In the genomic region with DNA sequence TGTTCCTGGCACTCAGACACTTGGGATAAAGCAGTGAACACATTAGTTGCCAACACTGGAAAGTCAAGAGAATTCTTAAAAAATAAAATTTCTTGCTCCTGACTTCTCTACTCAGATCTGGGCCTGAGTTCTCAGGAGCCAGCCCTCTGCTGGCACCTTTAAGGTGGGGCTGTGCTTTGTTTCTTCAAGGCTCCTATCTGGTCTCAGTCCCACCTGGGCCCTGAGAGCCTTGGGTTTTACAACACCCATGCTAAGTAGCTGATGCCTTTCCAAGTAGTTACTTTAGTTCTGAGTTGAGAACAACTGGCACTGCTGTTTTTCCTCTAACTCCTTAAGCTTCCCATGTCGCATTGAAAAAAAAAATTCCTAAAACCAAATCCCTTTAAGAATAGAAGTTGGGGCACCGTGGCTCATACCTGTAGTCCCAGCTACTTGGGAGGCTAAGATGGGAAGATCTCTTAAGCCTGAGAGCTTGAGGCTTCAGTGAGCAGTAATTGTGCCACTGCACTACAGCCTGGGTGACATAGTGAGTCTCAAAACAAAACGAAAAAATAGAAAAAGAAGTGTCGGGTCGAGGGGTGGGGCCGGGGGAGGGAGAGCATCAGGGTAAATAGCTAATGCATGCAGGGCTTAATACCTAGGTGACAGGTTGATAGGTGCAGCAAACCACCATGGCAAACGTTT, we compare ENCODE assay signal across 28 cellular contexts. TPM values are rescaled to one million over a fixed set of nuclear protein-coding genes. Genes with fewer than 3 reads are reported as not detected.
DNase-seq lines count a peak whose midpoint lies in the region; ATAC-seq and TF ChIP-seq lines count a peak whose summit lies in the region.
"Had no signal": no experiment of that assay in that cellular context is flagged by ENCODE, and none has a peak within 500 bp of the region (broad histone marks: within the 10 kb centered on the region; RNA-seq: fewer than 3 reads in every experiment).

No MANE protein-coding gene starts in this region.

- H3K4me1 ChIP-seq in PC-3 (ENCODE audit: insufficient read depth, low read length) (peaks cover 33% of the 10 kb centered on the region), left lung (peaks cover 3 to 24% of the 10 kb centered on the region in 2 donors), upper lobe of left lung (peaks cover 10 to 30% (median 24%) of the 10 kb centered on the region in 4 donors)
- H3K4me1 ChIP-seq: testis had no signal

- H3K9me2 ChIP-seq in PC-3 (replicated peaks; ENCODE audit: low read length) = no peaks in the 10 kb centered on the region

- BruUV-seq in PC-3 (replicated peaks; lab: Mats Ljungman, UMichigan) = no TSS peak

- POLR2A ChIA-PET in PC-3 (lab: Charles Lee; ENCODE audit: unreplicated experiment) = no interaction called here

- peaks cover 11% of the 10 kb centered on the region; the same call in 1 of the 2 replicates for H3K79me2 ChIP-seq in PC-3 (ENCODE audit: low read length)

- H3K4me2 ChIP-seq in PC-3 (ENCODE audit: low read length) = peak overlapping the region; percentile 47
- H3K4me2 ChIP-seq: smooth muscle cell had no signal

- no peak for DNase-seq in PC-3
- no peak for DNase-seq in left lung
- DNase-seq in upper lobe of left lung = no peak
- no peak for DNase-seq in NCI-H2196 treated with DMSO at 0.1 percent for 48 hours (lab: John Stamatoyannopoulos, UW; ENCODE audit: unreplicated experiment)
- no peak for DNase-seq in omental fat pad (ENCODE audit: low spot score)
- DNase-seq: activated CD4-positive, alpha-beta T cell treated with anti-CD3 and anti-CD28 coated beads for 36 hours; activated CD8-positive, alpha-beta memory T cell treated with anti-CD3 and anti-CD28 coated beads for 24 hours; activated gamma-delta T cell; activated naive CD8-positive, alpha-beta T cell treated with anti-CD3 and anti-CD28 coated beads, Interleukin-2, amount 50 U/mL, for 24 hours; activated T-cell treated with anti-CD3 and anti-CD28 coated beads, Interleukin-2, amount 50 U/mL, for 1 hour; CD8-positive, alpha-beta T cell; effector CD8-positive, alpha-beta T cell; erythroblast; H7; head of caudate nucleus; naive thymus-derived CD4-positive, alpha-beta T cell; NCI-H1417 treated with DMSO at 0.1 percent for 48 hours; NCI-H2081 treated with DMSO at 0.1 percent for 48 hours; NCI-H510A; testis had no signal

- H3K27me3 ChIP-seq in PC-3 (ENCODE audit: low read length) (no peaks in the 10 kb centered on the region), left lung (no peaks in the 10 kb centered on the region), upper lobe of left lung (no peaks in the 10 kb centered on the region)
- H3K27me3 ChIP-seq: testis had no signal

- H3K4me3 ChIP-seq in PC-3 (ENCODE audit: low read length) (no peak overlapping the region), left lung (no peak overlapping the region), upper lobe of left lung (peak overlapping the region in 1 of 4 donors; percentile 4)
- H3K4me3 ChIP-seq: smooth muscle cell, testis had no signal

- no peaks in the 10 kb centered on the region; the same call in 1 of the 2 replicates for H3K36me3 ChIP-seq in PC-3 (ENCODE audit: low read depth, low read length)
- no peaks in the 10 kb centered on the region for H3K36me3 ChIP-seq in left lung
- H3K36me3 ChIP-seq in upper lobe of left lung = no peaks in the 10 kb centered on the region

- H3K9ac ChIP-seq in PC-3 (ENCODE audit: low read length) = no peak overlapping the region

- no peak for TF ChIP-seq POLR2A in upper lobe of left lung (IDR thresholded peaks at IDR 0.05)

- no peaks in the 10 kb centered on the region for H3F3A ChIP-seq in PC-3 (ENCODE audit: low read length, unreplicated experiment)

- WGBS in upper lobe of left lung, 2 donors = 54% methylated on average over 7 of the region's 7 CpGs

- H2AFZ ChIP-seq in PC-3 (ENCODE audit: low read length) = no peak overlapping the region

- H3K9me3 ChIP-seq in PC-3 (ENCODE audit: low read length) = no peaks in the 10 kb centered on the region
- no peaks in the 10 kb centered on the region for H3K9me3 ChIP-seq in left lung
- H3K9me3 ChIP-seq in upper lobe of left lung = no peaks in the 10 kb centered on the region
- H3K9me3 ChIP-seq: testis had no signal

- peak; percentile 19 for ATAC-seq in GM21723 (IDR thresholded peaks at IDR 0.05; ENCODE audit: unreplicated experiment)
- ATAC-seq in PC-3 = peak; percentile 8; the same call in 1 of the 2 replicates
- peak; percentile 23 for ATAC-seq in left lung
- ATAC-seq in upper lobe of left lung (ENCODE audit: low FRiP score in 2 of 2) = no peak
- ATAC-seq in GM21825 (IDR thresholded peaks at IDR 0.05; ENCODE audit: unreplicated experiment) = no peak
- ATAC-seq in omental fat pad (ENCODE audit: low FRiP score) = no peak
- ATAC-seq: activated CD4-positive, alpha-beta T cell treated with anti-CD3 and anti-CD28 coated beads for 36 hours; activated naive CD8-positive, alpha-beta T cell treated with anti-CD3 and anti-CD28 coated beads, Interleukin-2, amount 50 U/mL, for 24 hours; CD8-positive, alpha-beta T cell; HepG2; naive thymus-derived CD4-positive, alpha-beta T cell had no signal

- TF ChIP-seq CTCF in PC-3 (conservative IDR thresholded peaks at IDR 0.05; ENCODE audit: low read depth, low read length) (no peak), left lung (IDR thresholded peaks at IDR 0.05) (no peak), upper lobe of left lung (IDR thresholded peaks at IDR 0.05) (no peak), omental fat pad (IDR thresholded peaks at IDR 0.05) (no peak)

- H4K20me1 ChIP-seq in PC-3 (ENCODE audit: low read length) = no peaks in the 10 kb centered on the region

- H3K27ac ChIP-seq in PC-3 (ENCODE audit: low read length) (0 out of 2 replicates have a peak overlapping the region, but pooled peaks have one; percentile 7), left lung (peak overlapping the region; percentile 36 to 55), upper lobe of left lung (peak overlapping the region in 3 of 4 donors; percentile 27 to 69 (median 67))
- H3K27ac ChIP-seq: HL-60, testis had no signal

- CTCF ChIA-PET in PC-3 (lab: Charles Lee) = no interaction called here

- intact Hi-C loops in PC-3 (cut with micrococcal nuclease) = no loop called here
- intact Hi-C loops in left lung (cut with DNase I) = no loop called here

- TF ChIP-seq EP300 in upper lobe of left lung (IDR thresholded peaks at IDR 0.05) = no peak

RNA-seq across cellular contexts. Expression of a gene that starts 16.6 kb away (rescaled TPM):
- not detected in 2 replicates for total RNA-seq in PC-3 (2014; rRNA removed)
- total RNA-seq in left lung = under 1 TPM; 0.17 to 0.21 TPM
- total RNA-seq in upper lobe of left lung = under 1 TPM in 4 of 6 donors, not detected in 2; 0.13 to 0.30 (median 0.21) TPM
- total RNA-seq in omental fat pad = not detected
- total RNA-seq: activated CD4-positive, alpha-beta T cell treated with anti-CD3 and anti-CD28 coated beads for 36 hours; CD8-positive, alpha-beta T cell; fibroblast of villous mesenchyme; H7; HepG2; kidney epithelial cell; naive thymus-derived CD4-positive, alpha-beta T cell; osteocyte; smooth muscle cell had no signal

RNA-seq across cellular contexts. Expression of a gene that starts 26.1 kb away (rescaled TPM):
- total RNA-seq in PC-3 (2014; rRNA removed) (69.3 and 72.7 TPM in 2 replicates), left lung (100 to 1,000 TPM in 1 of 2 donors, 10 to 100 TPM in 1; 60.9 to 148 TPM), upper lobe of left lung (100 to 1,000 TPM in 4 of 6 donors, 10 to 100 TPM in 2; 52.3 to 239 (median 120) TPM), omental fat pad (100 to 1,000 TPM in 1 of 4 donors, 10 to 100 TPM in 3; 36.6 to 140 (median 65.3) TPM)

RNA-seq across cellular contexts. Expression of a gene that starts 26.6 kb away (rescaled TPM):
- total RNA-seq in PC-3 (2014; rRNA removed) (37.7 and 46.7 TPM in 2 replicates), left lung (10 to 100 TPM; 28.5 to 34.8 TPM), upper lobe of left lung (10 to 100 TPM; 26.8 to 47.3 (median 34.9) TPM), omental fat pad (10 to 100 TPM; 18.7 to 25.9 (median 23.4) TPM)

RNA-seq across cellular contexts. Expression of a gene that starts 54.8 kb away (rescaled TPM):
- total RNA-seq in PC-3 (2014; rRNA removed) (324 and 427 TPM in 2 replicates), left lung (100 to 1,000 TPM; 102 to 151 TPM), upper lobe of left lung (100 to 1,000 TPM in 1 of 6 donors, 10 to 100 TPM in 5; 19.9 to 135 (median 67.0) TPM), omental fat pad (100 to 1,000 TPM in 3 of 4 donors, 10 to 100 TPM in 1; 53.6 to 193 (median 102) TPM)

RNA-seq across cellular contexts. Expression of a gene that starts 56.2 kb away (rescaled TPM):
- total RNA-seq in PC-3 (2014; rRNA removed) (0.29 and 1.9 TPM in 2 replicates), left lung (1 to 10 TPM; 1.4 to 2.7 TPM), upper lobe of left lung (10 to 100 TPM in 1 of 6 donors, 1 to 10 TPM in 5; 1.0 to 14.7 (median 4.2) TPM), omental fat pad (1 to 10 TPM in 2 of 4 donors, under 1 TPM in 1, not detected in 1; 0.36 to 1.9 (median 1.0) TPM)

Comparison
In these comparisons a context has a peak if more than half of its experiments do, and no peak if none do; other contexts are left out.
1. ATAC-seq: peak in GM21723 (single experiment), PC-3 (single experiment) and left lung (single experiment); none in upper lobe of left lung (0 of 2), GM21825 (single experiment) and omental fat pad (single experiment).
2. H3K27ac ChIP-seq: peak in every context shown above with its lines; median percentile 67 in upper lobe of left lung; 46 in left lung; 7 in PC-3.